2 cellular contexts compared by ENCODE assay signal in the genomic region with DNA sequence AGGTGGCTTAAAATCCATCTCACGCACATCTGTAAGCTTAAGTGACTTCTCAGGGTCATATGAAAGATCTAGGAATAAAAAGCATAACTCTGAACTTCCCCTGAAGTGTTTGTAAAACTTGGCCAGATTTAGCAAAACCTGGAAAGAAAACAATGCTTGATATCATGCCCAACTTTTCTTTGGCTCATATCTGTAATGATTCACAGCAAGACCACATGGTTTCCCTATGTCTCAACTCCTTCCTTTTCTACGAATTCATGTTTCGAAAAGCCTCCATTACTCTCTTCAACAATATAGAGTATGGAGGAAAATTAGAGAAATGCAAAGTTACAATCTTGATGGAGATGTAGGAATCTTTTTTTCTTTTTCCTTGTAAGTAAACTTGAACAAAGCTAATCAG.
TF ChIP-seq lines count a peak whose summit lies in the region.

No MANE protein-coding gene starts in this region.

TF ChIP-seq in SK-N-SH, 30 proteins besides CTCF, POLR2A, EP300 and RAD21:
- TF ChIP-seq GABPA (IDR thresholded peaks at IDR 0.05; ENCODE audit: low read depth) (no peak), YY1 (IDR thresholded peaks at IDR 0.05; ENCODE audit: low read depth) (0 out of 2 replicates have a peak, but pooled peaks have one; percentile 24), RFX5 (IDR thresholded peaks at IDR 0.05; ENCODE audit: low read length) (no peak), NFIC (IDR thresholded peaks at IDR 0.05; ENCODE audit: borderline replicate concordance) (peak; percentile 79), TEAD4 (IDR thresholded peaks at IDR 0.05; ENCODE audit: borderline replicate concordance, insufficient read depth) (no peak), NRF1 (IDR thresholded peaks at IDR 0.05; ENCODE audit: low read depth, low read length) (no peak), JUND (IDR thresholded peaks at IDR 0.05) (peak; percentile 43), RXRA (IDR thresholded peaks at IDR 0.05; ENCODE audit: borderline replicate concordance, low read depth) (peak; percentile 25; the same call in 1 of the 2 replicates), TCF12 (IDR thresholded peaks at IDR 0.05) (peak; percentile 73), FOSL2 (IDR thresholded peaks at IDR 0.05; ENCODE audit: borderline replicate concordance, low read depth) (peak; percentile 43; the same call in 1 of the 2 replicates), POLR2AphosphoS5 (IDR thresholded peaks at IDR 0.05; ENCODE audit: low read depth, low read length) (no peak)
- TF ChIP-seq, protein P1, sequence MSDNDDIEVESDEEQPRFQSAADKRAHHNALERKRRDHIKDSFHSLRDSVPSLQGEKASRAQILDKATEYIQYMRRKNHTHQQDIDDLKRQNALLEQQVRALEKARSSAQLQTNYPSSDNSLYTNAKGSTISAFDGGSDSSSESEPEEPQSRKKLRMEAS (IDR thresholded peaks at IDR 0.05; ENCODE audit: low read depth), result peak; percentile 85
- TF ChIP-seq, protein P2, sequence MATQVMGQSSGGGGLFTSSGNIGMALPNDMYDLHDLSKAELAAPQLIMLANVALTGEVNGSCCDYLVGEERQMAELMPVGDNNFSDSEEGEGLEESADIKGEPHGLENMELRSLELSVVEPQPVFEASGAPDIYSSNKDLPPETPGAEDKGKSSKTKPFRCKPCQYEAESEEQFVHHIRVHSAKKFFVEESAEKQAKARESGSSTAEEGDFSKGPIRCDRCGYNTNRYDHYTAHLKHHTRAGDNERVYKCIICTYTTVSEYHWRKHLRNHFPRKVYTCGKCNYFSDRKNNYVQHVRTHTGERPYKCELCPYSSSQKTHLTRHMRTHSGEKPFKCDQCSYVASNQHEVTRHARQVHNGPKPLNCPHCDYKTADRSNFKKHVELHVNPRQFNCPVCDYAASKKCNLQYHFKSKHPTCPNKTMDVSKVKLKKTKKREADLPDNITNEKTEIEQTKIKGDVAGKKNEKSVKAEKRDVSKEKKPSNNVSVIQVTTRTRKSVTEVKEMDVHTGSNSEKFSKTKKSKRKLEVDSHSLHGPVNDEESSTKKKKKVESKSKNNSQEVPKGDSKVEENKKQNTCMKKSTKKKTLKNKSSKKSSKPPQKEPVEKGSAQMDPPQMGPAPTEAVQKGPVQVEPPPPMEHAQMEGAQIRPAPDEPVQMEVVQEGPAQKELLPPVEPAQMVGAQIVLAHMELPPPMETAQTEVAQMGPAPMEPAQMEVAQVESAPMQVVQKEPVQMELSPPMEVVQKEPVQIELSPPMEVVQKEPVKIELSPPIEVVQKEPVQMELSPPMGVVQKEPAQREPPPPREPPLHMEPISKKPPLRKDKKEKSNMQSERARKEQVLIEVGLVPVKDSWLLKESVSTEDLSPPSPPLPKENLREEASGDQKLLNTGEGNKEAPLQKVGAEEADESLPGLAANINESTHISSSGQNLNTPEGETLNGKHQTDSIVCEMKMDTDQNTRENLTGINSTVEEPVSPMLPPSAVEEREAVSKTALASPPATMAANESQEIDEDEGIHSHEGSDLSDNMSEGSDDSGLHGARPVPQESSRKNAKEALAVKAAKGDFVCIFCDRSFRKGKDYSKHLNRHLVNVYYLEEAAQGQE (IDR thresholded peaks at IDR 0.05; ENCODE audit: low read depth, low read length), result no peak
TF ChIP-seq in SK-N-SH: peak in this region for 7.

TF ChIP-seq in HepG2, 621 proteins besides CTCF, POLR2A, EP300 and RAD21:
- TF ChIP-seq, protein P3, sequence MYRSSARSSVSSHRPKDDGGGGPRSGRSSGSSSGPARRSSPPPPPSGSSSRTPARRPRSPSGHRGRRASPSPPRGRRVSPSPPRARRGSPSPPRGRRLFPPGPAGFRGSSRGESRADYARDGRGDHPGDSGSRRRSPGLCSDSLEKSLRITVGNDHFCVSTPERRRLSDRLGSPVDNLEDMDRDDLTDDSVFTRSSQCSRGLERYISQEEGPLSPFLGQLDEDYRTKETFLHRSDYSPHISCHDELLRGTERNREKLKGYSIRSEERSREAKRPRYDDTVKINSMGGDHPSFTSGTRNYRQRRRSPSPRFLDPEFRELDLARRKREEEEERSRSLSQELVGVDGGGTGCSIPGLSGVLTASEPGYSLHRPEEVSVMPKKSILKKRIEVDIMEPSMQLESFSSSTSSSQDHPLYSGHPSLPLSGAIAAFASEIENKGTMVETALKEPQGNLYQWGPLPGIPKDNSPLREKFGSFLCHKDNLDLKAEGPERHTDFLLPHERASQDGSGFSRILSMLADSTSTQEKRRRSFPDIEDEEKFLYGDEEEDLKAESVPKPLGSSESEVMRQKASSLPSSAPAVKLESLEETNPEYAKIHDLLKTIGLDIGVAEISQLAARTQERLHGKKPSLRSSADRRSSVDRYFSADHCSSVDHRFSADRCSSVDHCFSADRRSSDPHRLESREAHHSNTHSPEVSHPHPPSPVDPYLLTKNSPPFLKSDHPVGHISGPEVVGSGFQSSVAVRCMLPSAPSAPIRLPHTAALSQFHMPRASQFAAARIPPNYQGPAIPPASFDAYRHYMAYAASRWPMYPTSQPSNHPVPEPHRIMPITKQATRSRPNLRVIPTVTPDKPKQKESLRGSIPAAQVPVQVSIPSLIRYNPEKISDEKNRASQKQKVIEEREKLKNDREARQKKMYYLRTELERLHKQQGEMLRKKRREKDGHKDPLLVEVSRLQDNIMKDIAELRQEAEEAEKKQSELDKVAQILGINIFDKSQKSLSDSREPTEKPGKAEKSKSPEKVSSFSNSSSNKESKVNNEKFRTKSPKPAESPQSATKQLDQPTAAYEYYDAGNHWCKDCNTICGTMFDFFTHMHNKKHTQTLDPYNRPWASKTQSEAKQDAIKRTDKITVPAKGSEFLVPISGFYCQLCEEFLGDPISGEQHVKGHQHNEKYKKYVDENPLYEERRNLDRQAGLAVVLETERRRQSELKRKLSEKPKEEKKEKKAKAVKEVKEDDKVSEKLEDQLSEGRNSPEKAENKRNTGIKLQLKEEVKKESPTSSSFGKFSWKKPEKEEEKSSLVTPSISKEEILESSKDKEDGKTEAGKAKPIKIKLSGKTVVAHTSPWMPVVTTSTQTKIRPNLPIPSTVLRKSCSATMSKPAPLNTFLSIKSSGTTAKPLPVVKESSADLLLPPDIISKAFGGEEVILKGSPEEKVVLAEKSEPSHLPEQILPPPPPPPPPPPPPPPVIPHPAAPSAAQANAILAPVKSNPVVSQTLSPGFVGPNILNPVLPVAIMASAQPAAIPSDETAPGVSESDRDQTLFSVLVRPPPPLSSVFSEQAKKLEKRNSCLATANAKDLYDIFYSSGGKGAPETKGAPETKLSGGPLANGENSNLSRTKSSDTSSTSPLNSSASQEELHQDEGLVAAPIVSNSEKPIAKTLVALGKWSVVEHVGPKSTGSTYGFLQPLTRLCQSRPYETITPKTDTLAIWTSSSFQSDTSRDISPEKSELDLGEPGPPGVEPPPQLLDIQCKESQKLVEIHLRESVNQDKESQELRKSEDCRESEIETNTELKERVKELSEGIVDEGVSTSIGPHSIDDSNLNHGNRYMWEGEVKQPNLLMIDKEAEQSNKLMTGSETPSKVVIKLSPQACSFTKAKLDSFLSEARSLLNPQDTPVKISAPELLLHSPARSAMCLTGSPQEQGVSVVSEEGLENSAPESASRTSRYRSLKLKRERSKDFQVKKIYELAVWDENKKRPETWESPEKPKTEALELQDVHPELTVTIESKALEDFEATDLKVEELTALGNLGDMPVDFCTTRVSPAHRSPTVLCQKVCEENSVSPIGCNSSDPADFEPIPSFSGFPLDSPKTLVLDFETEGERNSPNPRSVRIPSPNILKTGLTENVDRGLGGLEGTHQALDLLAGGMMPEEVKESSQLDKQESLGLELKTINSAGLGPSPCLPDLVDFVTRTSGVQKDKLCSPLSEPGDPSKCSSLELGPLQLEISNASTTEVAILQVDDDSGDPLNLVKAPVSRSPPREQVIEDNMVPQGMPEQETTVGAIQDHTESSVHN (CRISPR knock-in tag; IDR thresholded peaks at IDR 0.05), result no peak
- TF ChIP-seq ZNF20 (CRISPR knock-in tag; IDR thresholded peaks at IDR 0.05) (no peak), ZFYVE20 (CRISPR knock-in tag; IDR thresholded peaks at IDR 0.05; ENCODE audit: borderline replicate concordance, low read depth) (no peak), PCBP1 (IDR thresholded peaks at IDR 0.05; ENCODE audit: borderline replicate concordance, low read depth, low read length) (no peak), ZNF879 (CRISPR knock-in tag; IDR thresholded peaks at IDR 0.05) (no peak), TOPORS (CRISPR knock-in tag; IDR thresholded peaks at IDR 0.05) (no peak), ZNF629 (CRISPR knock-in tag; conservative IDR thresholded peaks at IDR 0.05) (no peak)
- TF ChIP-seq, protein P4, sequence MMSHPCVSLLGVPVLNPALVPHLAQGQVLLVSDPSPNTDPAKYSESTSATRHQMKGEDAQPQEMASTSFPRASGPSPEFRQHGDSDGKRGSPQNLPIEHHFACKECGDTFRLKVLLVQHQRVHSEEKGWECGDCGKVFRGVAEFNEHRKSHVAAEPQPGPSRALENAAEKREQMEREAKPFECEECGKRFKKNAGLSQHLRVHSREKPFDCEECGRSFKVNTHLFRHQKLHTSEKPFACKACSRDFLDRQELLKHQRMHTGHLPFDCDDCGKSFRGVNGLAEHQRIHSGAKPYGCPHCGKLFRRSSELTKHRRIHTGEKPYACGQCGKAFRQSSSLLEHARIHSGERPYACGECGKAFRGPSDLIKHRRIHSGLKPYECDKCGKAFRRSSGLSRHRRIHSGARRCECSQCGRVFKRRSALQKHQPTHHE (CRISPR knock-in tag; IDR thresholded peaks at IDR 0.05; ENCODE audit: borderline replicate concordance), result no peak
- TF ChIP-seq, protein P5, sequence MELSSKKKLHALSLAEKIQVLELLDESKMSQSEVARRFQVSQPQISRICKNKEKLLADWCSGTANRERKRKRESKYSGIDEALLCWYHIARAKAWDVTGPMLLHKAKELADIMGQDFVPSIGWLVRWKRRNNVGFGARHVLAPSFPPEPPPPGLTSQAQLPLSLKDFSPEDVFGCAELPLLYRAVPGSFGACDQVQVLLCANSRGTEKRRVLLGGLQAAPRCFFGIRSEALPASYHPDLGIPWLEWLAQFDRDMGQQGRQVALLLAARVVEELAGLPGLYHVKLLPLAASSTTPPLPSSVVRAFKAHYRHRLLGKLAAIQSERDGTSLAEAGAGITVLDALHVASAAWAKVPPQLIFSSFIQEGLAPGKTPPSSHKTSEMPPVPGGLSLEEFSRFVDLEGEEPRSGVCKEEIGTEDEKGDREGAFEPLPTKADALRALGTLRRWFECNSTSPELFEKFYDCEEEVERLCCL (CRISPR knock-in tag; IDR thresholded peaks at IDR 0.05; ENCODE audit: borderline replicate concordance), result no peak
